In the genomic region with DNA sequence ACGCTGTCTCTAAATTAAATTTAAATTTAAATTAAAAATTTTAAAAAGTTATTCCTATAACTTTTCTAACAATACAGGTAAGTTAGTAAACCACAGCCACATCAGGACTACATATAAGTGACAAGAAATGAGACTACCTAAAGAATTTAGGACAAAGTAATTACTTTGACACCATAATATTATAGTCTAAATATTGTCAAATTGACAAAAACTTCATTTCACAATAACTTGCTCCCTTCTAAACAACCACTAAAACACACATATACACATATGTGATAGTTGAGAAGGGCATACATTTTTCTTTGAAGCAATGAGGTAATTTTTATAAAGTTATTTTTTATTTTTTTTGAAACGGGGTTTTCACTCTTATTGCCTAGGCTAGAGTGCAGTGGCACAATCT, we compare ENCODE assay signal across 8 cellular contexts.
"Had no signal": no experiment of that assay in that cellular context is flagged by ENCODE, and none has a peak within 500 bp of the region (broad histone marks: within the 10 kb centered on the region; RNA-seq: fewer than 3 reads in every experiment).

No MANE protein-coding gene starts in this region.

- ATAC-seq: GM12878 had no signal

- DNase-seq: GDM1, GF-D8 had no signal

- FAIRE-seq: G401.6, GM12878, GM12891, GM12892, GM18507, GM19239 had no signal

- H3K4me3 ChIP-seq: GM12878 had no signal
